34 cellular contexts compared by ENCODE assay signal in genomic region chr2:107437265-107437664, GRCh38.
"Had no signal": no experiment of that assay in that cellular context is flagged by ENCODE, and none has a peak within 500 bp of the region (broad histone marks: within the 10 kb centered on the region; RNA-seq: fewer than 3 reads in every experiment).

No MANE protein-coding gene starts in this region.

- H3K27me3 ChIP-seq: ascending aorta, breast epithelium, cardiac muscle cell, esophagus muscularis mucosa, foreskin keratinocyte, gastroesophageal sphincter, heart right ventricle, hepatocyte had no signal

- H3K79me2 ChIP-seq: hepatocyte had no signal

- H3K36me3 Mint-ChIP-seq: activated CD8-positive, alpha-beta memory T cell treated with anti-CD3 and anti-CD28 coated beads, Interleukin-2, amount 10 ng/mL, durations not matched to agents 7 days and 5 days; activated naive CD4-positive, alpha-beta T cell treated with anti-CD3 and anti-CD28 coated beads, Interleukin-2, amount 10 ng/mL, durations not matched to agents 7 days and 5 days; activated naive CD4-positive, alpha-beta T cell treated with anti-CD3 and anti-CD28 coated beads, Interleukin-2, amount 50 U/mL, for 72 hours; activated naive CD8-positive, alpha-beta T cell treated with anti-CD3 and anti-CD28 coated beads, Interleukin-2, amount 10 ng/mL, durations not matched to agents 7 days and 5 days; brain had no signal

- DNase-seq: activated B cell treated with CpG ODN at 0.5 μM for 24 hours; activated CD4-positive, alpha-beta T cell treated with anti-CD3 and anti-CD28 coated beads for 48 hours; activated CD4-positive, alpha-beta T cell treated with anti-CD3 and anti-CD28 coated beads, Interleukin-2, amount 50 U/mL, for 1 hour; activated CD4-positive, alpha-beta T cell treated with anti-CD3 and anti-CD28 coated beads, Interleukin-2, amount 50 U/mL, for 48 hours; activated CD8-positive, alpha-beta memory T cell treated with anti-CD3 and anti-CD28 coated beads, Interleukin-2, amount 10 ng/mL, durations not matched to agents 7 days and 5 days; activated CD8-positive, alpha-beta memory T cell treated with anti-CD3 and anti-CD28 coated beads, Interleukin-2, amount 50 U/mL, for 4 hours; activated CD8-positive, alpha-beta T cell treated with anti-CD3 and anti-CD28 coated beads, Interleukin-2, amount 10 ng/mL, durations not matched to agents 7 days and 5 days; activated gamma-delta T cell; activated naive CD4-positive, alpha-beta T cell; activated naive CD4-positive, alpha-beta T cell treated with anti-CD3 and anti-CD28 coated beads, Interleukin-2, amount 10 ng/mL, durations not matched to agents 7 days and 5 days; activated naive CD8-positive, alpha-beta T cell treated with anti-CD3 and anti-CD28 coated beads, Interleukin-2, amount 10 ng/mL, durations not matched to agents 7 days and 5 days; activated T-cell treated with anti-CD3 and anti-CD28 coated beads, Interleukin-2, amount 50 U/mL, for 1 hour; activated T-cell treated with anti-CD3 and anti-CD28 coated beads, Interleukin-2, amount 50 U/mL, for 72 hours; central memory CD4-positive, alpha-beta T cell; cerebellar nuclear complex; dorsolateral prefrontal cortex; effector memory CD4-positive, alpha-beta T cell; endodermal cell; erythroblast; foreskin keratinocyte; heart right ventricle; T-helper 1 cell; T-helper 17 cell had no signal

- H3K4me1 ChIP-seq: ascending aorta, breast epithelium, esophagus muscularis mucosa, foreskin keratinocyte, gastroesophageal sphincter, heart right ventricle had no signal

- H3K27ac Mint-ChIP-seq: activated B cell treated with CpG ODN at 0.5 μM for 24 hours; activated CD8-positive, alpha-beta memory T cell treated with anti-CD3 and anti-CD28 coated beads, Interleukin-2, amount 10 ng/mL, durations not matched to agents 7 days and 5 days; activated CD8-positive, alpha-beta T cell treated with anti-CD3 and anti-CD28 coated beads, Interleukin-2, amount 10 ng/mL, durations not matched to agents 7 days and 5 days; activated naive CD4-positive, alpha-beta T cell treated with anti-CD3 and anti-CD28 coated beads, Interleukin-2, amount 10 ng/mL, durations not matched to agents 7 days and 5 days; activated naive CD4-positive, alpha-beta T cell treated with anti-CD3 and anti-CD28 coated beads, Interleukin-2, amount 50 U/mL, for 72 hours; activated naive CD8-positive, alpha-beta T cell treated with anti-CD3 and anti-CD28 coated beads, Interleukin-2, amount 10 ng/mL, durations not matched to agents 7 days and 5 days; activated T-cell treated with anti-CD3 and anti-CD28 coated beads, Interleukin-2, amount 50 U/mL, for 72 hours; brain; dendritic cell treated with granulocyte-macrophage colony-stimulating factor and Interleukin-4, amounts not matched to agents 40 ng/mL and 50 ng/mL, for 4 days; endodermal cell; T-helper 17 cell had no signal

- H3K27me3 Mint-ChIP-seq: activated B cell treated with CpG ODN at 0.5 μM for 24 hours; activated CD8-positive, alpha-beta memory T cell treated with anti-CD3 and anti-CD28 coated beads, Interleukin-2, amount 10 ng/mL, durations not matched to agents 7 days and 5 days; activated naive CD4-positive, alpha-beta T cell treated with anti-CD3 and anti-CD28 coated beads, Interleukin-2, amount 10 ng/mL, durations not matched to agents 7 days and 5 days; activated naive CD8-positive, alpha-beta T cell treated with anti-CD3 and anti-CD28 coated beads, Interleukin-2, amount 10 ng/mL, durations not matched to agents 7 days and 5 days; dendritic cell treated with granulocyte-macrophage colony-stimulating factor and Interleukin-4, amounts not matched to agents 40 ng/mL and 50 ng/mL, for 4 days; T-helper 17 cell had no signal

- H2AFZ ChIP-seq: hepatocyte had no signal

- H3K9me3 ChIP-seq: ascending aorta, breast epithelium, esophagus muscularis mucosa, gastroesophageal sphincter, heart right ventricle had no signal

- H3K27ac ChIP-seq: ascending aorta, breast epithelium, cardiac muscle cell, coronary artery, dorsolateral prefrontal cortex, esophagus muscularis mucosa, foreskin keratinocyte, gastroesophageal sphincter, heart right ventricle, hepatocyte, VCaP had no signal

- H3K4me3 Mint-ChIP-seq: activated B cell treated with CpG ODN at 0.5 μM for 24 hours; activated CD8-positive, alpha-beta memory T cell treated with anti-CD3 and anti-CD28 coated beads, Interleukin-2, amount 10 ng/mL, durations not matched to agents 7 days and 5 days; activated CD8-positive, alpha-beta T cell treated with anti-CD3 and anti-CD28 coated beads, Interleukin-2, amount 10 ng/mL, durations not matched to agents 7 days and 5 days; activated naive CD4-positive, alpha-beta T cell treated with anti-CD3 and anti-CD28 coated beads, Interleukin-2, amount 10 ng/mL, durations not matched to agents 7 days and 5 days; activated naive CD8-positive, alpha-beta T cell treated with anti-CD3 and anti-CD28 coated beads, Interleukin-2, amount 10 ng/mL, durations not matched to agents 7 days and 5 days; activated T-cell treated with anti-CD3 and anti-CD28 coated beads, Interleukin-2, amount 50 U/mL, for 72 hours; brain; dendritic cell treated with granulocyte-macrophage colony-stimulating factor and Interleukin-4, amounts not matched to agents 40 ng/mL and 50 ng/mL, for 4 days; endodermal cell; T-helper 17 cell had no signal

- H3K4me2 ChIP-seq: hepatocyte had no signal

- H3K4me3 ChIP-seq: ascending aorta, breast epithelium, cardiac muscle cell, coronary artery, dorsolateral prefrontal cortex, esophagus muscularis mucosa, gastroesophageal sphincter, heart right ventricle, hepatocyte had no signal

- H3K36me3 ChIP-seq: ascending aorta, breast epithelium, cardiac muscle cell, esophagus muscularis mucosa, gastroesophageal sphincter, heart right ventricle had no signal

- H3K9me3 Mint-ChIP-seq: activated naive CD4-positive, alpha-beta T cell treated with anti-CD3 and anti-CD28 coated beads, Interleukin-2, amount 10 ng/mL, durations not matched to agents 7 days and 5 days; activated naive CD8-positive, alpha-beta T cell treated with anti-CD3 and anti-CD28 coated beads, Interleukin-2, amount 10 ng/mL, durations not matched to agents 7 days and 5 days; brain; endodermal cell had no signal

- H3K4me1 Mint-ChIP-seq: activated B cell treated with CpG ODN at 0.5 μM for 24 hours; activated CD8-positive, alpha-beta memory T cell treated with anti-CD3 and anti-CD28 coated beads, Interleukin-2, amount 10 ng/mL, durations not matched to agents 7 days and 5 days; activated naive CD4-positive, alpha-beta T cell treated with anti-CD3 and anti-CD28 coated beads, Interleukin-2, amount 10 ng/mL, durations not matched to agents 7 days and 5 days; activated naive CD8-positive, alpha-beta T cell treated with anti-CD3 and anti-CD28 coated beads, Interleukin-2, amount 10 ng/mL, durations not matched to agents 7 days and 5 days; endodermal cell; T-helper 17 cell had no signal
